8 cellular contexts compared by ENCODE assay signal in genomic region chr3:36904641-36905040, GRCh38. TPM values are rescaled to one million over a fixed set of nuclear protein-coding genes. Genes with fewer than 3 reads are reported as not detected.
A peak's percentile ranks its signal among the peaks of the same experiment; 100 is the strongest.
DNase-seq lines count a peak whose midpoint lies in the region; ATAC-seq and TF ChIP-seq lines count a peak whose summit lies in the region.

No MANE protein-coding gene starts in this region.

- H3K27ac Mint-ChIP-seq in activated B cell treated with CpG ODN at 0.5 μM for 24 hours, result peak overlapping the region; percentile 74

- peaks cover 88% of the 10 kb centered on the region for H3K4me1 Mint-ChIP-seq in activated B cell treated with CpG ODN at 0.5 μM for 24 hours

- TF ChIP-seq CTCF in activated B cell treated with CpG ODN at 0.5 μM for 24 hours (IDR thresholded peaks at IDR 0.05), result no peak

- ATAC-seq in activated B cell treated with CpG ODN at 0.5 μM for 24 hours (ENCODE audit: low read depth) (no peak), GM21367 (IDR thresholded peaks at IDR 0.05; ENCODE audit: unreplicated experiment) (no peak), GM18511 (IDR thresholded peaks at IDR 0.05; ENCODE audit: unreplicated experiment) (no peak), GM18868 (IDR thresholded peaks at IDR 0.05; ENCODE audit: unreplicated experiment) (no peak)

- no peaks in the 10 kb centered on the region for H3K27me3 Mint-ChIP-seq in activated B cell treated with CpG ODN at 0.5 μM for 24 hours

- H3K36me3 Mint-ChIP-seq in activated B cell treated with CpG ODN at 0.5 μM for 24 hours (ENCODE audit: low read depth), result peaks cover 46% of the 10 kb centered on the region

- no peaks in the 10 kb centered on the region for H3K9me3 Mint-ChIP-seq in activated B cell treated with CpG ODN at 0.5 μM for 24 hours

- DNase-seq in AG20443 (ENCODE audit: low spot score) (peak; percentile 39), HEK293T (ENCODE audit: extremely low spot score) (peak; percentile 22), activated B cell treated with CpG ODN at 0.5 μM for 24 hours (no peak), kidney tubule cell (ENCODE audit: low spot score) (peak; percentile 33), HPDE6-E6E7 (ENCODE audit: extremely low spot score) (no peak)

- H3K4me3 Mint-ChIP-seq in activated B cell treated with CpG ODN at 0.5 μM for 24 hours, result peak overlapping the region; percentile 55

- POLR2A ChIA-PET in HEK293T (lab: Yijun Ruan, JAX), result no interaction called here
- POLR2A ChIA-PET in activated B cell treated with CpG ODN at 0.5 μM for 24 hours (lab: Charles Lee), result interaction anchor here (1.0 to 11.4 kb wide), 7 partner anchors 10 to 88 kb away, joined by 3 to 185 read pairs (median 6); partner anchors contain the start of genes EPM2AIP1, MLH1 and TRANK1

- CTCF ChIA-PET in HEK293T (lab: Yijun Ruan, JAX), result interaction anchor here (0.6 to 1.8 kb wide), 3 partner anchors 53 to 391 kb away, joined by 3 to 8 read pairs (median 4); no protein-coding TSS in a partner anchor
- CTCF ChIA-PET in activated B cell treated with CpG ODN at 0.5 μM for 24 hours (lab: Charles Lee), result interaction anchor here (0.7 to 9.8 kb wide), 7 partner anchors 11 to 120 kb away, joined by 3 to 71 read pairs (median 3); no protein-coding TSS in a partner anchor

- intact Hi-C loops in activated B cell treated with CpG ODN at 0.5 μM for 24 hours (cut with micrococcal nuclease), result no loop called here

TF ChIP-seq in HEK293T, 16 proteins besides CTCF, POLR2A, EP300 and RAD21:
- no peak for TF ChIP-seq FOXK2 (IDR thresholded peaks at IDR 0.05)
- no peak for TF ChIP-seq FOXM1 (IDR thresholded peaks at IDR 0.05; ENCODE audit: borderline replicate concordance)
- TF ChIP-seq SP1 (IDR thresholded peaks at IDR 0.05), result no peak
- TF ChIP-seq L3MBTL2 (conservative IDR thresholded peaks at IDR 0.05), result no peak

RNA-seq across cellular contexts. Expression of gene TRANK1, which starts 40.2 kb away (rescaled TPM):
- total RNA-seq in activated B cell treated with CpG ODN at 0.5 μM for 24 hours, result 109 and 135 TPM in 2 replicates

Comparison
In these comparisons a context has a peak if more than half of its experiments do, and no peak if none do; other contexts are left out.
1. DNase-seq: peak in AG20443 (single experiment), HEK293T (single experiment) and kidney tubule cell (single experiment); none in activated B cell treated with CpG ODN at 0.5 μM for 24 hours (single experiment) and HPDE6-E6E7 (single experiment).